ENCODE assay signal across 8 cellular contexts in the genomic region with DNA sequence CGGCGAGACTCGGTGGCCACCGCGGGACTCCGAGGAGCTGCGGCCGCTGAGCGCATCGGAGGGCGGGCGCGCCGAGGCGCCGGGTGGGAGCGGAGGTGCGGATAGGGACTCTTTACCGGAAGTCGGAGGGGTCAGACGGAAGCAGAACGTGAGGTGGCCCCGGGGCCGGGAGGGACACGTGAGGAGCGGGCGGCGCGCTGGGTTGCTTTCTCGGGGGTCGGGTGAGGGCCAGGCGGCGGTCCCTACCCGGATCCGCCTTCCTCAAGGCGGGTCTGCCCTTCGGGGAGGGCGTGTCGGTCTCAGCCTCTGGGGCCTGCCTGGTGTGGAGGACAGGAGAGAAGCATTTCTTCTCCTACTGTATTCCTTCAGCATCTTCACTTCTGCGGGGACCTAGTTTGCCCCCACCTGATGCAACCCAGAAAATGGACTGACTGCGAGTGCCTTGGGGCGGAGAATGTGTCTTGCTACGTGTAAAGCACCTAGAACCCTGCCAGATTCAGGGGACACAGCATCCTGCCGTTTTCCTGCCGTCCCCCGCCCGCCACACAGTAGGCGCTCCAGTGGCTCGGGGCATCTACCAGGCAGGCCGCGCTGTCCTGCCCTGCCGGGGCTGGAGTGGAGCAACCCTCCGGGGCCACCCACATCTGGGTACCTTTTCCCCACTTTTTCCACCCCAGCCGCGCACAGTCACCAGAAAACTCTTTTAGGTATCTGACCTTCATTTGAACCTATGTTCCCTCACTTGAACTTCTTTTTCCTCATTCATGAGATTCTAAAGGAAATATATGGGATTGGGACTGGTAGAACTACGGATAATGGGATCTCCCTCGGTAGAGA. TPM values are rescaled to one million over a fixed set of nuclear protein-coding genes. Genes with fewer than 3 reads are reported as not detected.
A peak's percentile ranks its signal among the peaks of the same experiment; 100 is the strongest.
DNase-seq lines count a peak whose midpoint lies in the region; ATAC-seq and TF ChIP-seq lines count a peak whose summit lies in the region.

No MANE protein-coding gene starts in this region.

- peaks cover 57% of the 10 kb centered on the region for H3K79me2 ChIP-seq in hepatocyte

- peak overlapping the region; percentile 86 for H3K4me2 ChIP-seq in hepatocyte

- peak overlapping the region; percentile 21 for H2AFZ ChIP-seq in hepatocyte

- peak overlapping the region; percentile 84 for H3K9ac ChIP-seq in rectal smooth muscle tissue (ENCODE audit: low read length)

- H3K27ac ChIP-seq in hepatocyte = peak overlapping the region; percentile 96
- H3K27ac ChIP-seq in rectal smooth muscle tissue (ENCODE audit: low read depth, low read length) = peak overlapping the region; percentile 92
- peak overlapping the region; percentile 95 for H3K27ac ChIP-seq in vagina

- TF ChIP-seq CTCF in astrocyte of the cerebellum (IDR thresholded peaks at IDR 0.05; ENCODE audit: low read depth, low read length, missing control alignments) (no peak), hepatocyte (IDR thresholded peaks at IDR 0.05; ENCODE audit: poor library complexity) (no peak), vagina (IDR thresholded peaks at IDR 0.05) (no peak)

- intact Hi-C loops in vagina (cut with DNase I) = loop anchor here (5.0 kb wide), 1 partner anchor 38 kb away; no protein-coding TSS in a partner anchor

- in situ Hi-C loops in astrocyte of the cerebellum (cut with HindIII; ENCODE audit: low sequenced_read_pairs) = no loop called here

- no peaks in the 10 kb centered on the region for H3K36me3 ChIP-seq in hepatocyte (replicated peaks; ENCODE audit: insufficient read depth, low read depth)
- H3K36me3 ChIP-seq in rectal smooth muscle tissue (ENCODE audit: control insufficient read depth, insufficient read depth, low read length) = no peaks in the 10 kb centered on the region
- H3K36me3 ChIP-seq in vagina = no peaks in the 10 kb centered on the region

- peak overlapping the region; percentile 97 for H3K4me3 ChIP-seq in astrocyte of the cerebellum (ENCODE audit: low read depth, low read length)
- H3K4me3 ChIP-seq in hepatocyte = peak overlapping the region; percentile 94
- peak overlapping the region; percentile 78 for H3K4me3 ChIP-seq in rectal smooth muscle tissue (ENCODE audit: low read length)
- H3K4me3 ChIP-seq in vagina = peak overlapping the region; percentile 65 to 88

- H3K27me3 ChIP-seq in hepatocyte = no peaks in the 10 kb centered on the region
- H3K27me3 ChIP-seq in rectal smooth muscle tissue (ENCODE audit: control insufficient read depth, insufficient read depth, low read length) = no peaks in the 10 kb centered on the region
- no peaks in the 10 kb centered on the region for H3K27me3 ChIP-seq in vagina

- DNase-seq in NCI-H187 treated with DMSO at 0.1 percent for 48 hours (lab: John Stamatoyannopoulos, UW) (peak; percentile 53), T-helper 9 cell (peak; percentile 77), astrocyte of the cerebellum (ENCODE audit: low read depth) (peak; percentile 87), hepatocyte (ENCODE audit: low spot score) (peak; percentile 94), vagina (ENCODE audit: extremely low spot score in 2 of 2) (peak in 1 of 2 donors; percentile 94)

- ATAC-seq in GM18498 (IDR thresholded peaks at IDR 0.05; ENCODE audit: unreplicated experiment) (peak; percentile 80), HG02885 (IDR thresholded peaks at IDR 0.05; ENCODE audit: poor library complexity, unreplicated experiment) (peak; percentile 72)

- TF ChIP-seq POLR2A in vagina (IDR thresholded peaks at IDR 0.05) = peak in 1 of 2 donors; percentile 60

- H3K4me1 ChIP-seq in hepatocyte (ENCODE audit: insufficient read depth) (peaks cover 25% of the 10 kb centered on the region), rectal smooth muscle tissue (ENCODE audit: control insufficient read depth, insufficient read depth, low read length) (peaks cover 7% of the 10 kb centered on the region), vagina (peaks cover 31% of the 10 kb centered on the region)

- H4K20me1 ChIP-seq in hepatocyte (ENCODE audit: insufficient read depth, poor library complexity, severe bottlenecking) = peaks cover 32% of the 10 kb centered on the region

- no peaks in the 10 kb centered on the region for H3K9me2 ChIP-seq in hepatocyte (replicated peaks; ENCODE audit: insufficient read depth)

- 1% methylated on average over 41 of the region's 57 CpGs for WGBS in hepatocyte (ENCODE audit: low lambda C conversion rate, missing lambda C conversion rate)

- H3K9me3 ChIP-seq in hepatocyte (ENCODE audit: low read depth) (no peaks in the 10 kb centered on the region), vagina (no peaks in the 10 kb centered on the region)

RNA-seq across cellular contexts. Expression of a gene that starts 0.6 kb away (rescaled TPM):
- 30.4 and 36.9 TPM in 2 replicates for total RNA-seq in hepatocyte
- 47.9 and 57.8 TPM in 2 replicates for polyA plus RNA-seq in hepatocyte
- total RNA-seq in vagina = 70.2 TPM
